Comparison of ENCODE assay signal across 22 cellular contexts in genomic region chrX:8033175-8033574, GRCh38.
"Had no signal": no experiment of that assay in that cellular context is flagged by ENCODE, and none has a peak within 500 bp of the region (broad histone marks: within the 10 kb centered on the region; RNA-seq: fewer than 3 reads in every experiment).

No MANE protein-coding gene starts in this region.

- H3K4me3 Mint-ChIP-seq: activated CD4-positive, alpha-beta T cell treated with anti-CD3 and anti-CD28 coated beads, Interleukin-2, amount 10 ng/mL, durations not matched to agents 7 days and 5 days; activated CD8-positive, alpha-beta T cell treated with anti-CD3 and anti-CD28 coated beads for 36 hours; activated naive CD8-positive, alpha-beta T cell treated with anti-CD3 and anti-CD28 coated beads for 36 hours; central memory CD8-positive, alpha-beta T cell; naive B cell; neural crest cell; stimulated activated memory B cell treated with anti-CD40 and anti-IgM and Interleukin-4, amounts not matched to agents 10 μg/mL and 1 μg/mL and 100 μg/mL, for 72 hours; T-cell; T-helper 2 cell treated with Interferon-gamma antibody and Interleukin-4, amounts not matched to agents 5 μg/mL and 100 μg/mL, for 36 hours had no signal

- H3K27me3 Mint-ChIP-seq: activated CD4-positive, alpha-beta T cell treated with anti-CD3 and anti-CD28 coated beads, Interleukin-2, amount 10 ng/mL, durations not matched to agents 7 days and 5 days; activated CD8-positive, alpha-beta T cell treated with anti-CD3 and anti-CD28 coated beads for 36 hours; activated naive CD8-positive, alpha-beta T cell treated with anti-CD3 and anti-CD28 coated beads for 36 hours; naive B cell; stimulated activated memory B cell treated with anti-CD40 and anti-IgM and Interleukin-4, amounts not matched to agents 10 μg/mL and 1 μg/mL and 100 μg/mL, for 72 hours had no signal

- DNase-seq: activated CD4-positive, alpha-beta T cell treated with anti-CD3 and anti-CD28 coated beads, Interleukin-2, amount 10 ng/mL, durations not matched to agents 7 days and 5 days; activated CD8-positive, alpha-beta T cell treated with anti-CD3 and anti-CD28 coated beads for 36 hours; activated naive CD8-positive, alpha-beta T cell treated with anti-CD3 and anti-CD28 coated beads for 36 hours; effector memory CD4-positive, alpha-beta T cell; head of caudate nucleus; hypothalamus; left colon; lower lobe of right lung; mesendoderm; mucosa of descending colon; naive B cell; posterior cingulate gyrus; retina; sigmoid colon; stimulated activated CD4-positive, alpha-beta T cell treated with anti-CD3 and anti-CD28 coated beads, Interleukin-15, amount 100 ng/mL, for 24 hours; T-cell; upper lobe of left lung had no signal

- H3K36me3 Mint-ChIP-seq: activated naive CD8-positive, alpha-beta T cell treated with anti-CD3 and anti-CD28 coated beads for 36 hours; naive B cell; stimulated activated memory B cell treated with anti-CD40 and anti-IgM and Interleukin-4, amounts not matched to agents 10 μg/mL and 1 μg/mL and 100 μg/mL, for 72 hours; T-cell had no signal

- ATAC-seq: activated CD4-positive, CD25-positive, alpha-beta regulatory T cell treated with anti-CD3 and anti-CD28 coated beads, Interleukin-2, amount 50 U/mL, for 24 hours; activated CD8-positive, alpha-beta T cell treated with anti-CD3 and anti-CD28 coated beads for 36 hours; left colon; lower lobe of right lung; mucosa of descending colon; stimulated activated memory B cell treated with anti-CD40 and anti-IgM and Interleukin-4, amounts not matched to agents 10 μg/mL and 1 μg/mL and 100 μg/mL, for 72 hours; T-cell had no signal

- H3K9me3 Mint-ChIP-seq: activated CD4-positive, alpha-beta T cell treated with anti-CD3 and anti-CD28 coated beads, Interleukin-2, amount 10 ng/mL, durations not matched to agents 7 days and 5 days; activated CD8-positive, alpha-beta T cell treated with anti-CD3 and anti-CD28 coated beads for 36 hours; activated naive CD8-positive, alpha-beta T cell treated with anti-CD3 and anti-CD28 coated beads for 36 hours; central memory CD8-positive, alpha-beta T cell; neural crest cell; stimulated activated memory B cell treated with anti-CD40 and anti-IgM and Interleukin-4, amounts not matched to agents 10 μg/mL and 1 μg/mL and 100 μg/mL, for 72 hours; T-cell; T-helper 2 cell treated with Interferon-gamma antibody and Interleukin-4, amounts not matched to agents 5 μg/mL and 100 μg/mL, for 36 hours had no signal

- H3K27ac Mint-ChIP-seq: activated CD4-positive, alpha-beta T cell treated with anti-CD3 and anti-CD28 coated beads, Interleukin-2, amount 10 ng/mL, durations not matched to agents 7 days and 5 days; activated CD8-positive, alpha-beta T cell treated with anti-CD3 and anti-CD28 coated beads for 36 hours; activated naive CD8-positive, alpha-beta T cell treated with anti-CD3 and anti-CD28 coated beads for 36 hours; stimulated activated memory B cell treated with anti-CD40 and anti-IgM and Interleukin-4, amounts not matched to agents 10 μg/mL and 1 μg/mL and 100 μg/mL, for 72 hours; T-cell; T-helper 2 cell treated with Interferon-gamma antibody and Interleukin-4, amounts not matched to agents 5 μg/mL and 100 μg/mL, for 36 hours had no signal
